Comparison of ENCODE assay signal across 8 cellular contexts in the genomic region with DNA sequence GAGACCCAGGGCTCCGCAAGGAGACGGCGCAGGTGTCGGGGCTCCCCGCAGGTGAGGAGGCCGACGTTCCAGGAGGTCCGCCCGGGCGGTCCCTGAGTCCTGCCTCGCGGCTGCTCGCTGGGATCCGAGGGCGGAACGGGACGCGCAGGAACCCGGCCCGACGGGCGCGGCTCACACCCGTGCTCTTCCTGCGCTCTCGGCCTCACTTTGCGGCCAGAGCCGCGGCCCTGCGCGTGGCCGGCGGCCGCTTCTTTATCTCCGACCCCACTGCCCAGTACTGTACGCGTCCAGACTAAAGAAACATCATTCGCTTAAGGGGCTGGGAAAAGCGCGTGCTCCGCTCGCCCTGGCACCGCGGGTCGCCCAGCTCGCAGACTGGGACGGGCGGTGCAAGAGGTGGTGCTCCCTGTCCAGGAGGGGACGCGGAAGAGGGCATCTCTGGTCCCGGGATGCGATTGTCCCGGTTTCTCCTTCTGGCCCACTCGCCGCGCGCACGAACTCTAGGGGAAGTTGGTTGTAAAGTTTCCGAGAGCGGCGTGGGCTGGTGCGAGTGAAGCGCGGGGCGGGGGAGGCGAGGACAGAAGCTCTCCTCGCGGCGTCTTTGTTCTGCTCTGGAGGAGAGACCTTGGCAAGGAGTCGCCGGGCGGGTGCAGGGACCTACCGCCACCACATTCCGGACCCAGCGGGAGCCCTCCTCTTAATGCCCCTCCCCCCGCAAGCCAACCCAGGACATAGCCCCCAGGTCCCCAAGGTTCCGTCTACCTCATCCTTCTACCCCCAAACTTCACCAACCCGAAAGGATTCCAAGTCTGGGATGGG.
A peak's percentile ranks its signal among the peaks of the same experiment; 100 is the strongest.
DNase-seq lines count a peak whose midpoint lies in the region; ATAC-seq and TF ChIP-seq lines count a peak whose summit lies in the region.

No MANE protein-coding gene starts in this region.

- H3K4me1 ChIP-seq in body of pancreas (peaks cover 31% of the 10 kb centered on the region), thoracic aorta (ENCODE audit: control insufficient read depth in 1 of 2, low read depth in 2 of 2) (peaks cover 2 to 11% of the 10 kb centered on the region in 2 donors)

- peak in 1 of 3 donors; percentile 15 for TF ChIP-seq POLR2A in body of pancreas (IDR thresholded peaks at IDR 0.05)

- peaks cover 0 to 18% of the 10 kb centered on the region in 2 donors for H3K27me3 ChIP-seq in body of pancreas
- no peaks in the 10 kb centered on the region for H3K27me3 ChIP-seq in thoracic aorta (replicated peaks; ENCODE audit: insufficient read depth)

- in situ Hi-C loops in ACHN (cut with HindIII; ENCODE audit: low pct_ligation_motif_present, low pct_unique_long_range_greater_than_20kb, low sequenced_read_pairs) = no loop called here

- ATAC-seq in body of pancreas (peak; percentile 48), thoracic aorta (ENCODE audit: insufficient number of reproducible peaks, low FRiP score, low read depth) (no peak), HG02678 (IDR thresholded peaks at IDR 0.05; ENCODE audit: unreplicated experiment) (no peak)

- TF ChIP-seq CTCF in GM20000 (IDR thresholded peaks at IDR 0.05; ENCODE audit: extremely low read depth, missing control alignments) (no peak), body of pancreas (IDR thresholded peaks at IDR 0.05) (no peak), thoracic aorta (IDR thresholded peaks at IDR 0.05) (no peak)

- intact Hi-C loops in body of pancreas (cut with DNase I) (no loop called here), posterior vena cava (cut with DNase I) (no loop called here)

- DNase-seq in ACHN (peak; percentile 41), GM20000 (ENCODE audit: low spot score) (peak; percentile 30), body of pancreas (peak; percentile 14 to 30 (median 23)), left kidney (ENCODE audit: low read depth, low spot score) (peak; percentile 93), thoracic aorta (ENCODE audit: low spot score) (no peak), NCI-H1048 (lab: John Stamatoyannopoulos, UW) (no peak), posterior vena cava (ENCODE audit: low spot score) (no peak)

- H3K9me3 ChIP-seq in body of pancreas (no peaks in the 10 kb centered on the region), thoracic aorta (no peaks in the 10 kb centered on the region)

- H3K4me3 ChIP-seq in body of pancreas = no peak overlapping the region
- peak overlapping the region; percentile 87 for H3K4me3 ChIP-seq in thoracic aorta

- H3K27ac ChIP-seq in body of pancreas (no peak overlapping the region), thoracic aorta (peak overlapping the region in 1 of 2 donors; percentile 80)

- 2 to 5% methylated on average over 6 to 77 of the region's 78 CpGs for WGBS in body of pancreas, 2 donors

- H3K36me3 ChIP-seq in body of pancreas (replicated peaks in 1 of 2; ENCODE audit: insufficient read depth in 1 of 2, low read depth in 2 of 2) = no peaks in the 10 kb centered on the region
- H3K36me3 ChIP-seq in thoracic aorta = no peaks in the 10 kb centered on the region

Comparison
In these comparisons a context has a peak if more than half of its experiments do, and no peak if none do; other contexts are left out.
1. DNase-seq: peak in ACHN (single experiment), GM20000 (single experiment), body of pancreas (4 of 4) and left kidney (single experiment); none in thoracic aorta (single experiment), NCI-H1048 (single experiment) and posterior vena cava (single experiment).